ENCODE assay signal across 27 cellular contexts in the genomic region with DNA sequence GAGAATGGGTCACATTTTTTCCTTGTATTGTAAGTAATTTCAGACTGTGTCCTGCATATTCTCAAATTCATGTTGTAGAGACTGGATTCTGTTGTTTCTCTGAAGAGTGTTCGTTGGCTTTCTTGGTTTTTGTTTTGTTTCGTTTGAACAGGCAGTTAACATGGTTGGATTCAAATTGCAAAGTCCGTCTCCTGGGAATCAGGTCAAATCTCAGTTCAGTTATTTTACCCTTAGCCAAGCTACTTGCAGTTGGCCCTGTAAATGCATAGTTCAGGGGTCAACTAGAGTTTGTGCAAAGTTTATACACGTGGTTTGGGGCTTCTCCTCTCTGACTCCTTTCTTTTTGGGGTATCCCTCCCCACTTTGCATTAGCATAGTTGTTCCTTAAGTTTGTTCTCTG.
"Had no signal": no experiment of that assay in that cellular context is flagged by ENCODE, and none has a peak within 500 bp of the region (broad histone marks: within the 10 kb centered on the region; RNA-seq: fewer than 3 reads in every experiment).

No MANE protein-coding gene starts in this region.

- H3K9me3 Mint-ChIP-seq: central memory CD8-positive, alpha-beta T cell; effector memory CD8-positive, alpha-beta T cell; natural killer cell had no signal

- H3K27ac Mint-ChIP-seq: dendritic cell treated with granulocyte-macrophage colony-stimulating factor and Interleukin-4, amounts not matched to agents 40 ng/mL and 50 ng/mL, for 4 days; effector memory CD8-positive, alpha-beta T cell; memory B cell; mesothelial cell of epicardium; natural killer cell; neural progenitor cell had no signal

- H3K27ac ChIP-seq: heart right ventricle, left lung, lower lobe of right lung, neural progenitor cell, pancreas, psoas muscle, stomach, thoracic aorta, transverse colon had no signal

- H3K27me3 Mint-ChIP-seq: central memory CD8-positive, alpha-beta T cell; dendritic cell treated with granulocyte-macrophage colony-stimulating factor and Interleukin-4, amounts not matched to agents 40 ng/mL and 50 ng/mL, for 4 days; effector memory CD8-positive, alpha-beta T cell; memory B cell had no signal

- H3K4me3 Mint-ChIP-seq: central memory CD8-positive, alpha-beta T cell; dendritic cell treated with granulocyte-macrophage colony-stimulating factor and Interleukin-4, amounts not matched to agents 40 ng/mL and 50 ng/mL, for 4 days; effector memory CD8-positive, alpha-beta T cell; memory B cell; mesothelial cell of epicardium; natural killer cell; neural progenitor cell had no signal

- DNase-seq: effector memory CD8-positive, alpha-beta T cell; heart right ventricle; hypothalamus; kidney glomerular epithelial cell; left lung; lower lobe of right lung; natural killer cell; occipital lobe; pancreas; psoas muscle; retina; stimulated activated CD4-positive, alpha-beta T cell treated with anti-CD3 and anti-CD28 coated beads, Interleukin-2, amount 100 ng/mL, for 24 hours; stimulated activated CD4-positive, alpha-beta T cell treated with anti-CD3 and anti-CD28 coated beads, Interleukin-4, amount 100 ng/mL, for 4 hours; stimulated activated naive CD4-positive, alpha-beta T cell; stomach; substantia nigra; transverse colon had no signal

- H3K4me1 Mint-ChIP-seq: central memory CD8-positive, alpha-beta T cell; mesothelial cell of epicardium; natural killer cell; neural progenitor cell had no signal

- H2AFZ ChIP-seq: neural progenitor cell had no signal

- H3K36me3 Mint-ChIP-seq: natural killer cell had no signal

- H3K4me2 ChIP-seq: neural progenitor cell had no signal

- H3K4me3 ChIP-seq: heart right ventricle, left lung, lower lobe of right lung, neural progenitor cell, pancreas, psoas muscle, stomach, thoracic aorta, transverse colon had no signal

- H3K36me3 ChIP-seq: heart right ventricle, left lung, lower lobe of right lung, neural progenitor cell, pancreas, stomach, thoracic aorta, transverse colon had no signal

- H3K4me1 ChIP-seq: left lung, lower lobe of right lung, neural progenitor cell, pancreas, stomach, transverse colon had no signal

- ATAC-seq: effector memory CD8-positive, alpha-beta T cell; heart right ventricle; left lung; lower lobe of right lung; natural killer cell; pancreas; psoas muscle; sciatic nerve had no signal

- H3K9me3 ChIP-seq: lower lobe of right lung, pancreas, psoas muscle, thoracic aorta had no signal

- H3K27me3 ChIP-seq: heart right ventricle, left lung, neural progenitor cell, pancreas, stomach, transverse colon had no signal

- FAIRE-seq: colon, frontal cortex, islet of Langerhans, pancreas had no signal

- H3K9ac ChIP-seq: neural progenitor cell had no signal
